ENCODE assay signal across 8 cellular contexts in the genomic region with DNA sequence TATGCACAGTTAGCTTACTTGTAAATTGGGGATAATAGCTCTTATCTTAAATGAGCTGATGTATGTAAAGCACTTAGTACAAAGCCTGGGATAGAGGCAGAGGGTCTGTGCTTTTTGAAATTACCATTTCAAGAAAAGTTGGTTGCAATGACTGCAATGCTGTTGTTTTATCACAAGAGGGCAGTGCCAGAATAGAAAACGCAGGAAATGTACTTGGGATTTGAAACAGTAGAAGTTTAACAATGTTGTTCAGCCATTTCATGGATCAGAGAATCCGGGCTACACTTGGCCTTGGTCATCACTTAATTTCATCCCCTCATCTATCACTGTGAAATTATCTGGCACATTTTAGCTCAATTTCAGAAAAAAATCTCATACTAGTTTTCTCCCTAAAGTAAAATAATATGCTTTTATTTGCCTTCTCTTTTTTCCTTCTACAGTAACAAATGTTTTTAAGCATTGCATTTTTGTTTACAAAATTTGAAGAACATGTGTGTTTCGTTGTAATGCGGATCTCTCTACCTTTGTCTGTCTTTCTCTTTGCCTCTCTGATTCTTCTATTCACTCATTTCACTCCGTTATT.
DNase-seq lines count a peak whose midpoint lies in the region; ATAC-seq and TF ChIP-seq lines count a peak whose summit lies in the region.

No MANE protein-coding gene starts in this region.

- H3K27ac Mint-ChIP-seq in CD4-positive, CD25-positive, alpha-beta regulatory T cell, result no peak overlapping the region

- H3K9me3 ChIP-seq in CD4-positive, CD25-positive, alpha-beta regulatory T cell (ENCODE audit: control insufficient read depth in 2 of 2, low read length in 2 of 2), result peaks cover 0 to 2% of the 10 kb centered on the region in 2 experiments

- H3K27me3 Mint-ChIP-seq in CD4-positive, CD25-positive, alpha-beta regulatory T cell, result no peaks in the 10 kb centered on the region

- DNase-seq in CD4-positive, CD25-positive, alpha-beta regulatory T cell, result peak in 2 of 3 donors; percentile 16 to 46
- DNase-seq in HFF-Myc (ENCODE audit: extremely low read depth, low read depth) (peak; percentile 36), NCI-H82 (lab: John Stamatoyannopoulos, UW) (peak; percentile 84), cardiac fibroblast (ENCODE audit: low read depth in 2 of 2) (peak; percentile 72 to 79), left lobe of liver (ENCODE audit: low spot score) (no peak)

- H3K4me3 Mint-ChIP-seq in CD4-positive, CD25-positive, alpha-beta regulatory T cell, result no peak overlapping the region

- no peaks in the 10 kb centered on the region for H3K4me1 ChIP-seq in CD4-positive, CD25-positive, alpha-beta regulatory T cell (ENCODE audit: control insufficient read depth, insufficient read depth, low read length, poor library complexity, severe bottlenecking)

- no peak overlapping the region for H3K27ac ChIP-seq in CD4-positive, CD25-positive, alpha-beta regulatory T cell (ENCODE audit: insufficient read depth, low read length, poor library complexity, severe bottlenecking)

- no peak for ATAC-seq in CD4-positive, CD25-positive, alpha-beta regulatory T cell (ENCODE audit: low read depth in 2 of 2)
- ATAC-seq in left lobe of liver, result peak; percentile 96
- no peak for ATAC-seq in GM18909 (IDR thresholded peaks at IDR 0.05; ENCODE audit: poor library complexity, unreplicated experiment)
- no peak for ATAC-seq in HG02852 (IDR thresholded peaks at IDR 0.05; ENCODE audit: unreplicated experiment)
- no peak for ATAC-seq in GM19395 (IDR thresholded peaks at IDR 0.05; ENCODE audit: unreplicated experiment)

- H3K9me3 Mint-ChIP-seq in CD4-positive, CD25-positive, alpha-beta regulatory T cell, result peaks cover 0 to 14% (median 6%) of the 10 kb centered on the region in 7 donors

- no peak overlapping the region for H3K4me3 ChIP-seq in CD4-positive, CD25-positive, alpha-beta regulatory T cell (ENCODE audit: low read depth, low read length)
- no peak overlapping the region for H3K4me3 ChIP-seq in HFF-Myc (replicated peaks; ENCODE audit: low read depth, low read length)
- H3K4me3 ChIP-seq in cardiac fibroblast (replicated peaks in 1 of 2; ENCODE audit: low read depth in 2 of 2, low read length in 2 of 2), result no peak overlapping the region

- H3K36me3 Mint-ChIP-seq in CD4-positive, CD25-positive, alpha-beta regulatory T cell, result no peaks in the 10 kb centered on the region

- peak; percentile 75 for TF ChIP-seq CTCF in HFF-Myc (IDR thresholded peaks at IDR 0.05; ENCODE audit: low read depth, low read length, missing control alignments)
- TF ChIP-seq CTCF in cardiac fibroblast (IDR thresholded peaks at IDR 0.05; ENCODE audit: low read depth, low read length), result peak; percentile 87

- H3K36me3 ChIP-seq in CD4-positive, CD25-positive, alpha-beta regulatory T cell (ENCODE audit: control insufficient read depth, insufficient read depth, low read length), result no peaks in the 10 kb centered on the region

- no peaks in the 10 kb centered on the region for H3K4me1 Mint-ChIP-seq in CD4-positive, CD25-positive, alpha-beta regulatory T cell

- no peaks in the 10 kb centered on the region for H3K27me3 ChIP-seq in CD4-positive, CD25-positive, alpha-beta regulatory T cell (ENCODE audit: control insufficient read depth, insufficient read depth, low read length)
